In genomic region chr1:107549152-107549810, GRCh38 we compare ENCODE assay signal across 28 cellular contexts.
A peak's percentile ranks its signal among the peaks of the same experiment; 100 is the strongest.
DNase-seq lines count a peak whose midpoint lies in the region; ATAC-seq and TF ChIP-seq lines count a peak whose summit lies in the region.
"Had no signal": no experiment of that assay in that cellular context is flagged by ENCODE, and none has a peak within 500 bp of the region (broad histone marks: within the 10 kb centered on the region; RNA-seq: fewer than 3 reads in every experiment).

No MANE protein-coding gene starts in this region.

- H3K27ac Mint-ChIP-seq in stimulated activated naive B cell treated with anti-CD40 and anti-IgM and Interleukin-4, amounts not matched to agents 10 μg/mL and 1 μg/mL and 100 μg/mL, for 72 hours: no peak overlapping the region
- no peak overlapping the region for H3K27ac Mint-ChIP-seq in GM23338
- no peak overlapping the region for H3K27ac Mint-ChIP-seq in activated CD4-positive, alpha-beta memory T cell treated with anti-CD3 and anti-CD28 coated beads, Interleukin-2, amount 10 ng/mL, durations not matched to agents 7 days and 5 days
- H3K27ac Mint-ChIP-seq: activated CD8-positive, alpha-beta T cell treated with anti-CD3 and anti-CD28 coated beads, Interleukin-2, amount 10 ng/mL, durations not matched to agents 7 days and 5 days; activated naive CD4-positive, alpha-beta T cell treated with anti-CD3 and anti-CD28 coated beads, Interleukin-2, amount 10 ng/mL, durations not matched to agents 7 days and 5 days; activated T-helper 17 cell treated with anti-CD3 and anti-CD28 coated beads, Interleukin-2, amount 50 U/mL, for 72 hours; brain; progenitor cell of endocrine pancreas had no signal

- DNase-seq in stimulated activated naive B cell treated with anti-CD40 and anti-IgM and Interleukin-4, amounts not matched to agents 10 μg/mL and 1 μg/mL and 100 μg/mL, for 72 hours: peak; percentile 4
- no peak for DNase-seq in GM23338 (ENCODE audit: low spot score)
- DNase-seq in activated CD4-positive, alpha-beta memory T cell treated with anti-CD3 and anti-CD28 coated beads, Interleukin-2, amount 10 ng/mL, durations not matched to agents 7 days and 5 days: no peak
- DNase-seq: activated CD8-positive, alpha-beta T cell treated with anti-CD3 and anti-CD28 coated beads, Interleukin-2, amount 10 ng/mL, durations not matched to agents 7 days and 5 days; activated naive CD4-positive, alpha-beta T cell treated with anti-CD3 and anti-CD28 coated beads, Interleukin-2, amount 10 ng/mL, durations not matched to agents 7 days and 5 days; C1 segment of cervical spinal cord; Caco-2; GDM1; hippocampal formation; naive thymus-derived CD8-positive, alpha-beta T cell; NCI-H2029; NCI-H2227 treated with DMSO at 0.1 percent for 48 hours; NCI-H526 treated with DMSO at 0.1 percent for 48 hours; NK-92 treated with Interleukin-12 subunit alpha and Interleukin-12 subunit beta, amount 100 ng/mL, for 24 hours; SJCRH30; stimulated activated CD4-positive, alpha-beta T cell treated with anti-CD3 and anti-CD28 coated beads, Interleukin-4, amount 100 ng/mL, for 1 hour; SW 1271 had no signal

- no peaks in the 10 kb centered on the region for H3K27me3 ChIP-seq in OCI-LY3 (ENCODE audit: low read depth, low read length)
- H3K27me3 ChIP-seq in GM23338 (ENCODE audit: insufficient read depth): no peaks in the 10 kb centered on the region
- H3K27me3 ChIP-seq: SJCRH30, tibial nerve had no signal

- no peaks in the 10 kb centered on the region for H3K27me3 Mint-ChIP-seq in stimulated activated naive B cell treated with anti-CD40 and anti-IgM and Interleukin-4, amounts not matched to agents 10 μg/mL and 1 μg/mL and 100 μg/mL, for 72 hours
- H3K27me3 Mint-ChIP-seq in GM23338 (ENCODE audit: insufficient read depth, low read depth, poor library complexity): no peaks in the 10 kb centered on the region
- no peaks in the 10 kb centered on the region for H3K27me3 Mint-ChIP-seq in activated CD4-positive, alpha-beta memory T cell treated with anti-CD3 and anti-CD28 coated beads, Interleukin-2, amount 10 ng/mL, durations not matched to agents 7 days and 5 days
- H3K27me3 Mint-ChIP-seq: activated naive CD4-positive, alpha-beta T cell treated with anti-CD3 and anti-CD28 coated beads, Interleukin-2, amount 10 ng/mL, durations not matched to agents 7 days and 5 days; brain; progenitor cell of endocrine pancreas had no signal

- H3F3A ChIP-seq in GM23338 (replicated peaks; ENCODE audit: low read depth): no peaks in the 10 kb centered on the region

- H3K4me1 Mint-ChIP-seq in stimulated activated naive B cell treated with anti-CD40 and anti-IgM and Interleukin-4, amounts not matched to agents 10 μg/mL and 1 μg/mL and 100 μg/mL, for 72 hours: no peaks in the 10 kb centered on the region
- H3K4me1 Mint-ChIP-seq in GM23338: no peaks in the 10 kb centered on the region
- no peaks in the 10 kb centered on the region for H3K4me1 Mint-ChIP-seq in activated CD4-positive, alpha-beta memory T cell treated with anti-CD3 and anti-CD28 coated beads, Interleukin-2, amount 10 ng/mL, durations not matched to agents 7 days and 5 days
- H3K4me1 Mint-ChIP-seq: activated naive CD4-positive, alpha-beta T cell treated with anti-CD3 and anti-CD28 coated beads, Interleukin-2, amount 10 ng/mL, durations not matched to agents 7 days and 5 days; activated T-helper 17 cell treated with anti-CD3 and anti-CD28 coated beads, Interleukin-2, amount 50 U/mL, for 72 hours; brain; naive thymus-derived CD8-positive, alpha-beta T cell had no signal

- H3K36me3 ChIP-seq in OCI-LY3 (replicated peaks; ENCODE audit: low read depth, low read length): no peaks in the 10 kb centered on the region
- H3K36me3 ChIP-seq in GM23338 (ENCODE audit: insufficient read depth): no peaks in the 10 kb centered on the region
- H3K36me3 ChIP-seq: SJCRH30, tibial nerve had no signal

- ATAC-seq in GM18868 (IDR thresholded peaks at IDR 0.05; ENCODE audit: unreplicated experiment): peak; percentile 54
- ATAC-seq in HG03159 (IDR thresholded peaks at IDR 0.05; ENCODE audit: unreplicated experiment): peak; percentile 69
- peak; percentile 83 to 86 for ATAC-seq in stimulated activated naive B cell treated with anti-CD40 and anti-IgM and Interleukin-4, amounts not matched to agents 10 μg/mL and 1 μg/mL and 100 μg/mL, for 72 hours (replicated peaks)
- ATAC-seq in GM23338: no peak
- ATAC-seq in GM18511 (IDR thresholded peaks at IDR 0.05; ENCODE audit: unreplicated experiment): no peak
- ATAC-seq: activated CD8-positive, alpha-beta T cell treated with anti-CD3 and anti-CD28 coated beads, Interleukin-2, amount 10 ng/mL, durations not matched to agents 7 days and 5 days; activated T-helper 17 cell treated with anti-CD3 and anti-CD28 coated beads, Interleukin-2, amount 50 U/mL, for 72 hours; HCT116; naive thymus-derived CD8-positive, alpha-beta T cell; sciatic nerve had no signal

- H4K20me1 ChIP-seq in OCI-LY3 (ENCODE audit: insufficient read depth, low read length) (no peaks in the 10 kb centered on the region), GM23338 (replicated peaks; ENCODE audit: insufficient read depth) (no peaks in the 10 kb centered on the region)

- POLR2A ChIA-PET in activated CD4-positive, alpha-beta memory T cell treated with anti-CD3 and anti-CD28 coated beads, Interleukin-2, amount 10 ng/mL, durations not matched to agents 7 days and 5 days (lab: Charles Lee): no interaction called here

- no peaks in the 10 kb centered on the region for H3K9me3 Mint-ChIP-seq in stimulated activated naive B cell treated with anti-CD40 and anti-IgM and Interleukin-4, amounts not matched to agents 10 μg/mL and 1 μg/mL and 100 μg/mL, for 72 hours
- no peaks in the 10 kb centered on the region for H3K9me3 Mint-ChIP-seq in GM23338
- H3K9me3 Mint-ChIP-seq in activated CD4-positive, alpha-beta memory T cell treated with anti-CD3 and anti-CD28 coated beads, Interleukin-2, amount 10 ng/mL, durations not matched to agents 7 days and 5 days: no peaks in the 10 kb centered on the region
- H3K9me3 Mint-ChIP-seq: activated naive CD4-positive, alpha-beta T cell treated with anti-CD3 and anti-CD28 coated beads, Interleukin-2, amount 10 ng/mL, durations not matched to agents 7 days and 5 days; activated T-helper 17 cell treated with anti-CD3 and anti-CD28 coated beads, Interleukin-2, amount 50 U/mL, for 72 hours; brain; naive thymus-derived CD8-positive, alpha-beta T cell had no signal

- H3K4me2 ChIP-seq in OCI-LY3 (ENCODE audit: low read length) (peak overlapping the region; percentile 60), GM23338 (no peak overlapping the region)

- H3K9me3 ChIP-seq in OCI-LY3 (ENCODE audit: insufficient read depth, low read length): no peaks in the 10 kb centered on the region
- H3K9me3 ChIP-seq: Caco-2, SJCRH30, tibial nerve had no signal

- peaks cover 16% of the 10 kb centered on the region; the same call in 1 of the 2 replicates for H3K9me2 ChIP-seq in GM23338 (ENCODE audit: insufficient read depth)

- peak overlapping the region; percentile 33 for H3K27ac ChIP-seq in OCI-LY3 (ENCODE audit: low read length)
- no peak overlapping the region for H3K27ac ChIP-seq in GM23338 (ENCODE audit: low read depth)
- H3K27ac ChIP-seq: SJCRH30, tibial nerve had no signal

- H3K79me2 ChIP-seq in OCI-LY3 (ENCODE audit: low read length) (no peaks in the 10 kb centered on the region), GM23338 (replicated peaks; ENCODE audit: insufficient read depth) (no peaks in the 10 kb centered on the region)

- CTCF ChIA-PET in activated CD4-positive, alpha-beta memory T cell treated with anti-CD3 and anti-CD28 coated beads, Interleukin-2, amount 10 ng/mL, durations not matched to agents 7 days and 5 days (lab: Charles Lee): no interaction called here

- H3K4me1 ChIP-seq in OCI-LY3 (ENCODE audit: low read length): peaks cover 12% of the 10 kb centered on the region
- H3K4me1 ChIP-seq in GM23338 (ENCODE audit: insufficient read depth): no peaks in the 10 kb centered on the region
- H3K4me1 ChIP-seq: Caco-2, SJCRH30, tibial nerve had no signal

- no peak overlapping the region for H2AFZ ChIP-seq in OCI-LY3 (ENCODE audit: low read depth, low read length)
- H2AFZ ChIP-seq in GM23338: no peak overlapping the region

- TF ChIP-seq CTCF in OCI-LY3 (IDR thresholded peaks at IDR 0.05; ENCODE audit: low read depth, low read length) (no peak), GM23338 (conservative IDR thresholded peaks at IDR 0.05; ENCODE audit: low read depth in 2 of 2) (no peak)

- H3K4me3 ChIP-seq in OCI-LY3 (ENCODE audit: low read length) (peak overlapping the region; percentile 26; the same call in 1 of the 2 replicates), GM23338 (no peak overlapping the region)
- H3K4me3 ChIP-seq: lung, SJCRH30, tibial nerve had no signal

- no peak overlapping the region for H3K4me3 Mint-ChIP-seq in stimulated activated naive B cell treated with anti-CD40 and anti-IgM and Interleukin-4, amounts not matched to agents 10 μg/mL and 1 μg/mL and 100 μg/mL, for 72 hours
- no peak overlapping the region for H3K4me3 Mint-ChIP-seq in GM23338
- no peak overlapping the region for H3K4me3 Mint-ChIP-seq in activated CD4-positive, alpha-beta memory T cell treated with anti-CD3 and anti-CD28 coated beads, Interleukin-2, amount 10 ng/mL, durations not matched to agents 7 days and 5 days
- H3K4me3 Mint-ChIP-seq: activated CD8-positive, alpha-beta T cell treated with anti-CD3 and anti-CD28 coated beads, Interleukin-2, amount 10 ng/mL, durations not matched to agents 7 days and 5 days; activated naive CD4-positive, alpha-beta T cell treated with anti-CD3 and anti-CD28 coated beads, Interleukin-2, amount 10 ng/mL, durations not matched to agents 7 days and 5 days; activated T-helper 17 cell treated with anti-CD3 and anti-CD28 coated beads, Interleukin-2, amount 50 U/mL, for 72 hours; brain; naive thymus-derived CD8-positive, alpha-beta T cell had no signal

- no peaks in the 10 kb centered on the region for H3K36me3 Mint-ChIP-seq in stimulated activated naive B cell treated with anti-CD40 and anti-IgM and Interleukin-4, amounts not matched to agents 10 μg/mL and 1 μg/mL and 100 μg/mL, for 72 hours
- H3K36me3 Mint-ChIP-seq in GM23338 (ENCODE audit: low read depth): no peaks in the 10 kb centered on the region
- no peaks in the 10 kb centered on the region for H3K36me3 Mint-ChIP-seq in activated CD4-positive, alpha-beta memory T cell treated with anti-CD3 and anti-CD28 coated beads, Interleukin-2, amount 10 ng/mL, durations not matched to agents 7 days and 5 days (ENCODE audit: low read depth)
- H3K36me3 Mint-ChIP-seq: activated naive CD4-positive, alpha-beta T cell treated with anti-CD3 and anti-CD28 coated beads, Interleukin-2, amount 10 ng/mL, durations not matched to agents 7 days and 5 days; brain; naive thymus-derived CD8-positive, alpha-beta T cell had no signal

- no peak overlapping the region for H3K9ac ChIP-seq in OCI-LY3 (ENCODE audit: low read length)

TF ChIP-seq in GM23338, 12 proteins besides CTCF, POLR2A, EP300 and RAD21 (continues in another document):
- TF ChIP-seq EZH2 (IDR thresholded peaks at IDR 0.05; ENCODE audit: low read depth, unreplicated experiment): no peak

Comparison
In these comparisons a context has a peak if more than half of its experiments do, and no peak if none do; other contexts are left out.
1. ATAC-seq: peak in GM18868 (single experiment), HG03159 (single experiment) and stimulated activated naive B cell treated with anti-CD40 and anti-IgM and Interleukin-4, amounts not matched to agents 10 μg/mL and 1 μg/mL and 100 μg/mL, for 72 hours (2 of 2); none in GM23338 (single experiment) and GM18511 (single experiment).